Comparison of ENCODE assay signal across 8 cellular contexts in genomic region chr9:94213513-94214124, GRCh38. TPM values are rescaled to one million over a fixed set of nuclear protein-coding genes. Genes with fewer than 3 reads are reported as not detected.
A peak's percentile ranks its signal among the peaks of the same experiment; 100 is the strongest.
DNase-seq lines count a peak whose midpoint lies in the region; ATAC-seq and TF ChIP-seq lines count a peak whose summit lies in the region.

No MANE protein-coding gene starts in this region.

- peaks cover 4% of the 10 kb centered on the region for H3K4me1 Mint-ChIP-seq in activated naive CD8-positive, alpha-beta T cell treated with anti-CD3 and anti-CD28 coated beads, Interleukin-2, amount 50 U/mL, for 24 hours

- intact Hi-C loops in heart left ventricle (cut with DNase I) = loop anchor here (1.0 to 10.0 kb wide), 12 partner anchors 41 to 531 kb away; partner anchors contain the start of gene PTPDC1 (in 1 of the 10)

- H3K27me3 Mint-ChIP-seq in activated naive CD8-positive, alpha-beta T cell treated with anti-CD3 and anti-CD28 coated beads, Interleukin-2, amount 50 U/mL, for 24 hours = peaks cover 10% of the 10 kb centered on the region

- H3K9me3 Mint-ChIP-seq in activated naive CD8-positive, alpha-beta T cell treated with anti-CD3 and anti-CD28 coated beads, Interleukin-2, amount 50 U/mL, for 24 hours = no peaks in the 10 kb centered on the region

- ATAC-seq in HG02840 (IDR thresholded peaks at IDR 0.05; ENCODE audit: low FRiP score, unreplicated experiment) (peak; percentile 70), heart left ventricle (peak; percentile 85 to 98 (median 95)), GM21619 (IDR thresholded peaks at IDR 0.05; ENCODE audit: unreplicated experiment) (no peak)
- ATAC-seq in activated naive CD8-positive, alpha-beta T cell treated with anti-CD3 and anti-CD28 coated beads, Interleukin-2, amount 50 U/mL, for 24 hours = peak; percentile 98

- 11 to 20% (median 15%) methylated on average over 12 of the region's 12 CpGs for WGBS in heart left ventricle, 4 donors

- peak overlapping the region; percentile 25 for H3K4me3 Mint-ChIP-seq in activated naive CD8-positive, alpha-beta T cell treated with anti-CD3 and anti-CD28 coated beads, Interleukin-2, amount 50 U/mL, for 24 hours

- DNase-seq in NCI-H1694 (lab: John Stamatoyannopoulos, UW) (peak; percentile 70), SW480 (ENCODE audit: low spot score) (peak; percentile 76), heart left ventricle (peak; percentile 70 to 76 (median 72)), putamen (ENCODE audit: low spot score) (peak; percentile 70)
- DNase-seq in activated naive CD8-positive, alpha-beta T cell treated with anti-CD3 and anti-CD28 coated beads, Interleukin-2, amount 50 U/mL, for 24 hours = peak; percentile 69

- peak; percentile 77 for TF ChIP-seq CTCF in GM12873 (IDR thresholded peaks at IDR 0.05; ENCODE audit: insufficient read depth, low read depth, low read length, missing control alignments)
- peak; percentile 76 to 96 (median 84) for TF ChIP-seq CTCF in heart left ventricle (IDR thresholded peaks at IDR 0.05)

- peaks cover 0 to 3% (median 0%) of the 10 kb centered on the region in 12 donors for H3K9me3 ChIP-seq in heart left ventricle

- H3K27ac ChIP-seq in heart left ventricle = no peak overlapping the region

- H3K36me3 ChIP-seq in heart left ventricle = no peaks in the 10 kb centered on the region

- no peaks in the 10 kb centered on the region for H3K27me3 ChIP-seq in heart left ventricle

- no peaks in the 10 kb centered on the region for H3K36me3 Mint-ChIP-seq in activated naive CD8-positive, alpha-beta T cell treated with anti-CD3 and anti-CD28 coated beads, Interleukin-2, amount 50 U/mL, for 24 hours (ENCODE audit: low read depth)

- peaks cover 0 to 6% (median 0%) of the 10 kb centered on the region in 12 donors for H3K4me1 ChIP-seq in heart left ventricle

- H3K27ac Mint-ChIP-seq in activated naive CD8-positive, alpha-beta T cell treated with anti-CD3 and anti-CD28 coated beads, Interleukin-2, amount 50 U/mL, for 24 hours = no peak overlapping the region

- no peak for TF ChIP-seq POLR2A in heart left ventricle (IDR thresholded peaks at IDR 0.05)

- no peak overlapping the region for H3K4me3 ChIP-seq in heart left ventricle

RNA-seq across cellular contexts. Expression of gene ZNF169, which starts 45.5 kb away (rescaled TPM):
- total RNA-seq in heart left ventricle = 1 to 10 TPM in 8 of 9 donors, under 1 TPM in 1; 0.99 to 8.7 (median 2.1) TPM
- polyA plus RNA-seq in heart left ventricle = 1 to 10 TPM; 1.5 to 1.9 TPM
